ENCODE assay signal across 8 cellular contexts in genomic region chr18:58529714-58530354, GRCh38.
DNase-seq lines count a peak whose midpoint lies in the region; ATAC-seq, FAIRE-seq and TF ChIP-seq lines count a peak whose summit lies in the region.

No MANE protein-coding gene starts in this region.

- no peaks in the 10 kb centered on the region for H3K4me1 ChIP-seq in parathyroid adenoma

- no peaks in the 10 kb centered on the region for H3K36me3 ChIP-seq in parathyroid adenoma (ENCODE audit: control insufficient read depth, insufficient read depth, low read length)

- FAIRE-seq in HTR-8/SVneo (lab: Jason Lieb, UNC): peak; percentile 55

- H3K4me2 ChIP-seq in parathyroid adenoma (ENCODE audit: low read length): no peak overlapping the region

- no peak overlapping the region for H3K4me3 ChIP-seq in fibroblast of pulmonary artery (replicated peaks; ENCODE audit: low read depth, low read length)
- no peak overlapping the region for H3K4me3 ChIP-seq in parathyroid adenoma (ENCODE audit: low read depth, low read length)

- no peaks in the 10 kb centered on the region for H3K27me3 ChIP-seq in parathyroid adenoma (ENCODE audit: control insufficient read depth, insufficient read depth, low read length)

- TF ChIP-seq CTCF in GM10266 (IDR thresholded peaks at IDR 0.05; ENCODE audit: control insufficient read depth, insufficient read depth, low read depth, missing control alignments) (peak; percentile 92), fibroblast of pulmonary artery (IDR thresholded peaks at IDR 0.05; ENCODE audit: low read length, missing control alignments) (peak; percentile 91), parathyroid adenoma (IDR thresholded peaks at IDR 0.05) (peak; percentile 47)

- no peaks in the 10 kb centered on the region for H3K9me3 ChIP-seq in parathyroid adenoma (ENCODE audit: control insufficient read depth, low read length)

- no peak overlapping the region for H2AFZ ChIP-seq in parathyroid adenoma

- no peak overlapping the region for H3K27ac ChIP-seq in parathyroid adenoma

- ATAC-seq in HG03342 (IDR thresholded peaks at IDR 0.05; ENCODE audit: unreplicated experiment): no peak

- H3K9ac ChIP-seq in parathyroid adenoma: no peak overlapping the region

- DNase-seq in GM10266 (ENCODE audit: extremely low spot score) (peak; percentile 56), HTR-8/SVneo (ENCODE audit: insufficient read length, low spot score) (peak; percentile 76), RKO (ENCODE audit: low spot score) (peak; percentile 52), fibroblast of pulmonary artery (ENCODE audit: low read depth) (peak; percentile 72), GDM1 (lab: John Stamatoyannopoulos, UW) (no peak)
- peak; percentile 78 to 81 for DNase-seq in activated T-cell treated with anti-CD3 and anti-CD28 coated beads, Interleukin-2, amount 50 U/mL, for 48 hours

- H3K79me2 ChIP-seq in parathyroid adenoma: no peaks in the 10 kb centered on the region
